ENCODE assay signal across 2 cellular contexts in genomic region chr4:81507530-81507929, GRCh38.
A peak's percentile ranks its signal among the peaks of the same experiment; 100 is the strongest.
TF ChIP-seq lines count a peak whose summit lies in the region.

No MANE protein-coding gene starts in this region.

TF ChIP-seq in HEK293, 187 proteins besides CTCF, POLR2A, EP300 and RAD21:
- TF ChIP-seq ZNF10 (tag by site-specific recombination; IDR thresholded peaks at IDR 0.05) (peak; percentile 97), ZNF558 (tag by site-specific recombination; IDR thresholded peaks at IDR 0.05) (no peak), ZNF292 (tag by site-specific recombination; IDR thresholded peaks at IDR 0.05; ENCODE audit: borderline replicate concordance, low read depth) (no peak)
TF ChIP-seq in HEK293: peak in this region for 1.

TF ChIP-seq in K562, 482 proteins besides CTCF, POLR2A, EP300 and RAD21:
- TF ChIP-seq TCF15 (CRISPR knock-in tag; IDR thresholded peaks at IDR 0.05) = no peak
- TF ChIP-seq SRSF7 (optimal IDR thresholded peaks at IDR 0.05; ENCODE audit: low read depth, low read length) = no peak
- no peak for TF ChIP-seq ZEB2 (IDR thresholded peaks at IDR 0.05)
- no peak for TF ChIP-seq DMBX1 (CRISPR knock-in tag; IDR thresholded peaks at IDR 0.05; ENCODE audit: borderline replicate concordance)
- peak; percentile 96 for TF ChIP-seq ZNF134 (CRISPR knock-in tag; conservative IDR thresholded peaks at IDR 0.05)
TF ChIP-seq in K562: peak in this region for 1.
